In the genomic region with DNA sequence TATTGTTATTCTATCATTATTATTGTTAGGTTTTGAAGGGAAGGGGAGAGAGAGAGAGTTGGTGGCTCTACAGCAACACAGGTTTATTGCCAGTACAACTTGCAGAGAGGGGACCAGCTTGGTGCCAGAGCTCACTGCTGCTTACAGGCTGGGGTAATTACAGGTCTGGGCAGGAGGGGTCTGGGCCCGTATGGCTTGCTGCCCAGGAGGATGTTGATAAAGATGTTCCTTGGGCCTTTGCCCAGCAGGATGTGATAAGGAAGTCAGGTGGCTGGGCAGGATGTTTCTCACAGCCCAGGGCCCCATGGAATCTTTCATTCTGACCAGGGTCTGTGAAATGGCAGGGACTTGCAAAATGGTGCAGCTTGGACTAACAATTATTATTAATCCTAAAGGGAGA, we compare ENCODE assay signal across 12 cellular contexts.
DNase-seq lines count a peak whose midpoint lies in the region; ATAC-seq, FAIRE-seq and TF ChIP-seq lines count a peak whose summit lies in the region.
"Had no signal": no experiment of that assay in that cellular context is flagged by ENCODE, and none has a peak within 500 bp of the region (broad histone marks: within the 10 kb centered on the region; RNA-seq: fewer than 3 reads in every experiment).

No MANE protein-coding gene starts in this region.

- H3K36me3 Mint-ChIP-seq in activated T-cell treated with anti-CD3 and anti-CD28 coated beads, Interleukin-2, amount 50 U/mL, for 72 hours (ENCODE audit: insufficient read depth in 2 of 2), result no peaks in the 10 kb centered on the region
- H3K36me3 Mint-ChIP-seq in glutamatergic neuron (ENCODE audit: unreplicated experiment), result peaks cover 5% of the 10 kb centered on the region

- 0 to 4% methylated on average over 1 of the region's 1 CpG for WGBS in body of pancreas, 2 donors
- 17 to 27% methylated on average over 1 of the region's 1 CpG for WGBS in tibial nerve, 2 donors

- H3K4me1 ChIP-seq in body of pancreas (peaks cover 10% of the 10 kb centered on the region), upper lobe of right lung (peaks cover 7% of the 10 kb centered on the region), tibial nerve (peaks cover 0 to 9% (median 0%) of the 10 kb centered on the region in 4 donors)
- H3K4me1 ChIP-seq: HAP-1 had no signal

- no peak for FAIRE-seq in D721Med (lab: Jason Lieb, UNC)

- no peak for DNase-seq in activated T-cell treated with anti-CD3 and anti-CD28 coated beads, Interleukin-2, amount 50 U/mL, for 72 hours
- DNase-seq in activated T-cell treated with anti-CD3 and anti-CD28 coated beads for 4 hours (no peak), body of pancreas (peak in 3 of 4 donors; percentile 42 to 62 (median 58)), iris pigment epithelial cell (ENCODE audit: low read depth) (peak; percentile 24), upper lobe of right lung (no peak), tibial nerve (ENCODE audit: low spot score in 2 of 2) (no peak), D721Med (ENCODE audit: insufficient read length, low spot score) (no peak), glutamatergic neuron (no peak)
- DNase-seq: activated CD4-positive, alpha-beta T cell treated with anti-CD3 and anti-CD28 coated beads for 48 hours; effector memory CD4-positive, alpha-beta T cell; NCI-H2171 treated with DMSO at 0.1 percent for 48 hours had no signal

- H3K36me3 ChIP-seq in body of pancreas (replicated peaks in 1 of 2; ENCODE audit: insufficient read depth in 1 of 2, low read depth in 2 of 2) (no peaks in the 10 kb centered on the region), upper lobe of right lung (no peaks in the 10 kb centered on the region), tibial nerve (no peaks in the 10 kb centered on the region)
- H3K36me3 ChIP-seq: HAP-1 had no signal

- no peak for ATAC-seq in activated T-cell treated with anti-CD3 and anti-CD28 coated beads, Interleukin-2, amount 50 U/mL, for 72 hours (replicated peaks in 1 of 2)
- ATAC-seq in body of pancreas, result no peak
- peak; percentile 46 for ATAC-seq in upper lobe of right lung

- H3K9me3 ChIP-seq in body of pancreas (no peaks in the 10 kb centered on the region), upper lobe of right lung (no peaks in the 10 kb centered on the region), tibial nerve (no peaks in the 10 kb centered on the region)
- H3K9me3 ChIP-seq: HAP-1 had no signal

- intact Hi-C loops in body of pancreas (cut with DNase I), result no loop called here
- intact Hi-C loops in upper lobe of right lung (cut with DNase I), result no loop called here

- no peaks in the 10 kb centered on the region for H3K27me3 Mint-ChIP-seq in activated T-cell treated with anti-CD3 and anti-CD28 coated beads, Interleukin-2, amount 50 U/mL, for 72 hours (ENCODE audit: low read depth)
- H3K27me3 Mint-ChIP-seq in glutamatergic neuron (ENCODE audit: unreplicated experiment), result peaks cover 11% of the 10 kb centered on the region

- peak overlapping the region; percentile 79 for H3K27ac Mint-ChIP-seq in activated T-cell treated with anti-CD3 and anti-CD28 coated beads, Interleukin-2, amount 50 U/mL, for 72 hours
- H3K27ac Mint-ChIP-seq in glutamatergic neuron (ENCODE audit: unreplicated experiment), result no peak overlapping the region

- peaks cover 15% of the 10 kb centered on the region for H3K4me1 Mint-ChIP-seq in activated T-cell treated with anti-CD3 and anti-CD28 coated beads, Interleukin-2, amount 50 U/mL, for 72 hours (ENCODE audit: low read depth)
- peaks cover 4% of the 10 kb centered on the region for H3K4me1 Mint-ChIP-seq in glutamatergic neuron (ENCODE audit: low read depth, unreplicated experiment)

- no peak overlapping the region for H3K27ac ChIP-seq in body of pancreas
- peak overlapping the region; percentile 60 for H3K27ac ChIP-seq in upper lobe of right lung
- H3K27ac ChIP-seq in tibial nerve, result no peak overlapping the region

- no peak overlapping the region for H3K4me3 ChIP-seq in body of pancreas
- H3K4me3 ChIP-seq in upper lobe of right lung, result no peak overlapping the region
- H3K4me3 ChIP-seq in tibial nerve, result no peak overlapping the region
- H3K4me3 ChIP-seq: HAP-1 had no signal

- TF ChIP-seq CTCF in body of pancreas (IDR thresholded peaks at IDR 0.05) (no peak), upper lobe of right lung (IDR thresholded peaks at IDR 0.05) (no peak), tibial nerve (IDR thresholded peaks at IDR 0.05) (no peak), D721Med (IDR thresholded peaks at IDR 0.05; ENCODE audit: insufficient read depth, missing control alignments) (no peak), glutamatergic neuron (IDR thresholded peaks at IDR 0.05; ENCODE audit: partially characterized antibody, unreplicated experiment) (no peak)

- no peaks in the 10 kb centered on the region for H3K27me3 ChIP-seq in body of pancreas
- H3K27me3 ChIP-seq in upper lobe of right lung, result no peaks in the 10 kb centered on the region
- no peaks in the 10 kb centered on the region for H3K27me3 ChIP-seq in tibial nerve

- H3K4me3 Mint-ChIP-seq in activated T-cell treated with anti-CD3 and anti-CD28 coated beads, Interleukin-2, amount 50 U/mL, for 72 hours, result no peak overlapping the region
- no peak overlapping the region for H3K4me3 Mint-ChIP-seq in glutamatergic neuron (ENCODE audit: unreplicated experiment)

- TF ChIP-seq POLR2A in body of pancreas (IDR thresholded peaks at IDR 0.05) (no peak), tibial nerve (IDR thresholded peaks at IDR 0.05) (no peak)

- no peaks in the 10 kb centered on the region for H3K9me3 Mint-ChIP-seq in activated T-cell treated with anti-CD3 and anti-CD28 coated beads, Interleukin-2, amount 50 U/mL, for 72 hours
- H3K9me3 Mint-ChIP-seq in glutamatergic neuron (ENCODE audit: unreplicated experiment), result peaks cover 3% of the 10 kb centered on the region

- no peak for TF ChIP-seq EP300 in tibial nerve (IDR thresholded peaks at IDR 0.05)

Comparison
In these comparisons a context has a peak if more than half of its experiments do, and no peak if none do; other contexts are left out.
1. DNase-seq: peak in body of pancreas (3 of 4) and iris pigment epithelial cell (single experiment); none in activated T-cell treated with anti-CD3 and anti-CD28 coated beads, Interleukin-2, amount 50 U/mL, for 72 hours (0 of 2), activated T-cell treated with anti-CD3 and anti-CD28 coated beads for 4 hours (single experiment), upper lobe of right lung (single experiment), tibial nerve (0 of 2), D721Med (single experiment) and glutamatergic neuron (single experiment).